ENCODE assay signal across 8 cellular contexts in the genomic region with DNA sequence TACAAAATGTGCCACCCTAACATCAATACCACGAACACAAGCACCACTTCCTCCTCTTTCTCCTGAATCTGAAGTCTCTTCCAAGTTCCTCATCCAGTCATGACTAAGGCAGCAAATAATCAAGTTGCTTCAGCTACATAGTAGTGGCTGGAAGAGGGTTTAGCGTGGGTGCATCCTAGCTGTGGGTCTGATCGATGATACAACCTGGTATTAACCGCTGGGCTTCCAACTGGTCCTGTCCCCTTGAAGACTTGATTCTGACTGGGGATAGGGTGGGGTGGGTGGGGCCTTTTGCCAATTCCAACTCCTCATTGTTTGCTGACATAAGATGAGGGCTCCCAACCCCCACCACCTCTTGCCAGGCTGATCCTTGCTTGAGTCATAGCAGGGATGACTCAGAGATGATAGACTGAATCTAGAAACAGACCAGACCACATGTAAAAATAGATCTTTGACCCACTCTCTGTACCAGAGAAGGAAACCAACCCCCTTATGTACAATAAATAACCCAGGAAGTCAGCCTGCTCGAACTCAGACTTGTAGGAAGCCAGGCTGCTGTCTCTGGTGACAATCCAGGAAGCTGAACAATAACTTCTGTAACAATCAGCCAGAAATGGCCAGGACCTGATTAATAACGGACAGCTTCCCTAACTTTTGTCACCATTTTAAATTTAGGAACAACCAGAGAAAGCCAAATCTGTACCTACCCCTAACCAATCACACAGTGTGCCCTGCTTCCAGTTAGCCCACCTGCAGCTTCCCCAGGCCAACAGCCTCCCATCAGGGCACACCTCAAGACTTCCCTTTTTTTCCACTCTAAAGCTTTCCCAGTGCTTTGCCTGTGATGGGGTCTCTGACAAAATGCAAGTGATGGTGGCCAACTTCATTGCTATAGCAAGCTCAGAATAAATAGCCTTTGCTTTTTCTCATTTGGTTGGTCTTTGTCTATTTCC.
DNase-seq lines count a peak whose midpoint lies in the region; ATAC-seq and TF ChIP-seq lines count a peak whose summit lies in the region.

No MANE protein-coding gene starts in this region.

- no peaks in the 10 kb centered on the region for H3K36me3 ChIP-seq in Karpas-422 (ENCODE audit: insufficient read depth, low read length)

- no peak overlapping the region for H3K9ac ChIP-seq in Karpas-422 (ENCODE audit: low read length)

- no peaks in the 10 kb centered on the region for H3K4me1 ChIP-seq in Karpas-422 (ENCODE audit: low read length)

- H3K27me3 ChIP-seq in Karpas-422 (ENCODE audit: low read length): no peaks in the 10 kb centered on the region

- H3K79me2 ChIP-seq in Karpas-422 (ENCODE audit: low read length): no peaks in the 10 kb centered on the region

- ATAC-seq in GM18873 (IDR thresholded peaks at IDR 0.05; ENCODE audit: low FRiP score, unreplicated experiment): peak; percentile 99
- ATAC-seq in HG03066 (IDR thresholded peaks at IDR 0.05; ENCODE audit: low read depth, unreplicated experiment): peak; percentile 98

- H3K9me3 ChIP-seq in Karpas-422 (ENCODE audit: low read length): no peaks in the 10 kb centered on the region

- no peaks in the 10 kb centered on the region for H4K20me1 ChIP-seq in Karpas-422 (ENCODE audit: insufficient read depth, low read depth, low read length)

- POLR2A ChIA-PET in RWPE1 (lab: Yijun Ruan, JAX; ENCODE audit: low non-redundant PET): no interaction called here

- CTCF ChIA-PET in RWPE1 (lab: Yijun Ruan, JAX): interaction anchor here (0.6 to 1.6 kb wide), 11 partner anchors 9 to 1431 kb away, joined by 3 to 10 read pairs (median 4); no protein-coding TSS in a partner anchor

- no peak overlapping the region for H2AFZ ChIP-seq in Karpas-422 (ENCODE audit: low read length)

- peak; percentile 89 for DNase-seq in AG09309 (ENCODE audit: low read depth)
- peak; percentile 97 for DNase-seq in RWPE1 (ENCODE audit: low spot score)
- DNase-seq in astrocyte of the spinal cord (ENCODE audit: low read depth, low spot score): peak; percentile 98
- peak; percentile 20 to 90 for DNase-seq in lung microvascular endothelial cell (ENCODE audit: low read depth in 2 of 2)
- DNase-seq in superior temporal gyrus (ENCODE audit: extremely low spot score): peak; percentile 42
- DNase-seq in Karpas-422: no peak

- H3K4me3 ChIP-seq in AG09309 (ENCODE audit: control insufficient read depth, low read depth, low read length) (peak overlapping the region; percentile 11), astrocyte of the spinal cord (ENCODE audit: low read depth, low read length) (no peak overlapping the region), Karpas-422 (ENCODE audit: low read length) (no peak overlapping the region)

- H3K4me2 ChIP-seq in Karpas-422 (ENCODE audit: low read depth, low read length, poor library complexity, severe bottlenecking): no peak overlapping the region

- TF ChIP-seq CTCF in AG09309 (IDR thresholded peaks at IDR 0.05; ENCODE audit: control insufficient read depth, insufficient read depth, low read depth, low read length, missing control alignments) (no peak), RWPE1 (conservative IDR thresholded peaks at IDR 0.05; ENCODE audit: low read depth) (no peak), astrocyte of the spinal cord (IDR thresholded peaks at IDR 0.05; ENCODE audit: low read depth, low read length) (no peak)

- in situ Hi-C loops in astrocyte of the spinal cord (cut with HindIII; ENCODE audit: low sequenced_read_pairs): loop anchor here (25.0 kb wide), 1 partner anchor 165 kb away; no protein-coding TSS in a partner anchor

- H3K27ac ChIP-seq in RWPE1: peak overlapping the region; percentile 72
- H3K27ac ChIP-seq in Karpas-422 (ENCODE audit: low read length): no peak overlapping the region

- H3K9me2 ChIP-seq in Karpas-422 (replicated peaks; ENCODE audit: insufficient read depth, low read length): no peaks in the 10 kb centered on the region
